In the genomic region with DNA sequence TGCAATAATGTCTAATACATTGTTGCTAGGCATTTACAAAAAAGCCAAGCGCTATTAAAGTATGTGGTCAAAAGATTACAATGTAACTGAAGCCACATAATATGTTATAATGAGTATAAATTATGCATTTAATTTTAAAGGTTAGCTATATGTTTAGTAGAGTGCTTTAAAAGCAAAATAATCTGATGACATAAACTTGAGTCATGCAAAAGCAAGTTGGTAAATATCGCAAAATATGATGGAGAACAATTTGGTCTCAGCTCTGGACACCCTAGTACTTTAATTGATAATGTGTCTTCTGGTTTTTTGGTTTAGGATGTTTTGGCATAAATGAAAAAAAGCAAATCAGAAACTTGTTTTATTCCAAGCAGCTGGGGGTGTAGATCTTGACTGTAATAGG, we compare ENCODE assay signal across 18 cellular contexts.
"Had no signal": no experiment of that assay in that cellular context is flagged by ENCODE, and none has a peak within 500 bp of the region (broad histone marks: within the 10 kb centered on the region; RNA-seq: fewer than 3 reads in every experiment).

No MANE protein-coding gene starts in this region.

- ATAC-seq: effector memory CD8-positive, alpha-beta T cell; gastroesophageal sphincter; lower lobe of right lung had no signal

- DNase-seq: colonic mucosa; cortex of kidney; effector CD8-positive, alpha-beta T cell; effector memory CD8-positive, alpha-beta T cell; endodermal cell; esophagus squamous epithelium; heart right ventricle; left cardiac atrium; left lung; left ventricle myocardium superior; lower lobe of right lung; mucosa of descending colon; naive B cell had no signal

- FAIRE-seq: endometrium, islet of Langerhans, keratinocyte had no signal

- H3K27ac ChIP-seq: colonic mucosa, epithelial cell of prostate, esophagus squamous epithelium, gastroesophageal sphincter, left lung, lower lobe of right lung had no signal

- H3K4me1 ChIP-seq: colonic mucosa had no signal

- H3K36me3 ChIP-seq: colonic mucosa, esophagus squamous epithelium, gastroesophageal sphincter, heart right ventricle, left lung, lower lobe of right lung had no signal

- H3K4me3 ChIP-seq: colonic mucosa, esophagus squamous epithelium, gastroesophageal sphincter, heart right ventricle, left lung, lower lobe of right lung, mucosa of descending colon had no signal

- H3K9me3 ChIP-seq: colonic mucosa, esophagus squamous epithelium, gastroesophageal sphincter, left lung, lower lobe of right lung, mucosa of descending colon had no signal

- H3K27me3 ChIP-seq: colonic mucosa, esophagus squamous epithelium, gastroesophageal sphincter, heart right ventricle, left lung had no signal
